15 cellular contexts compared by ENCODE assay signal in the genomic region with DNA sequence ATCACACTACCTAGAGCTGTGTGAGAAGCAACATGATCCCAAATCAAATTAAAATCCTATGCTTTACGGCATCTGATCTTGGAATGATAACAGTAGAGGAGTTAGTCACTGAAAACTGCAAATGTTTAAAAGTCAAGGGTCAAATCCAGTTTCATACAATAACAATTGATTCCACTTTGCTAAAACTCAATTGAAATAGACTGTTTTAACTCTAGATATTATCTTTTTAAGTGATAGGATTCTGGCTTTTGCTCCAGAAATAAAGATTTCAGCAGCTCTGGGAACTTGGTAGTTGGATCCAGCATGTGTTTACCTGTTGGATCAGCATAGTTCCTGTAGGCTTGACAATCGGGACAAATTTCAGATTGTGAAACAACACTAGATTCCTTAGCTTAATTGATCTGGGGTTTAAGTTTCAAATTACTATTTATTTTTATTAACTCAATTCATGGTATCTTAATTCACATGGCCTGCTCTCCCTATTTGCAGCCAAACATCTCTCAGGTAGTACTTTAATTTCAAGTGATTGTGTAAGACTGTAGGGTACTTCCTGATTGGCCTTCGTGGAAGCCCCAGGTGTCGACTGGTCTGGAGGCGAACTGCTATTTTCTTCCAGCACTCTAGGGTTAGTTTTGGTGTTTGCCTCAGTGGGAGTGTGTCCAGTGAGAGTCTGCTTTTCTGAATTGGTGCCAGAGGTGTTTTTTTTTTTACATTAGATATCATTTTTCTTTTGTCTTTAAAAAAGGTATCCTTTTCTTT. TPM values are rescaled to one million over a fixed set of nuclear protein-coding genes. Genes with fewer than 3 reads are reported as not detected.
A peak's percentile ranks its signal among the peaks of the same experiment; 100 is the strongest.
DNase-seq lines count a peak whose midpoint lies in the region; TF ChIP-seq lines count a peak whose summit lies in the region.
"Had no signal": no experiment of that assay in that cellular context is flagged by ENCODE, and none has a peak within 500 bp of the region (broad histone marks: within the 10 kb centered on the region; RNA-seq: fewer than 3 reads in every experiment).

No MANE protein-coding gene starts in this region.

- H3K27me3 Mint-ChIP-seq in H9 (ENCODE audit: low read depth): no peaks in the 10 kb centered on the region
- no peaks in the 10 kb centered on the region for H3K27me3 Mint-ChIP-seq in endodermal cell (ENCODE audit: insufficient read depth)
- H3K27me3 Mint-ChIP-seq: CD8-positive, alpha-beta memory T cell had no signal

- no peak overlapping the region for H3K27ac ChIP-seq in H9 (ENCODE audit: insufficient read length, low read depth, low read length)
- no peak overlapping the region for H3K27ac ChIP-seq in endodermal cell (ENCODE audit: low read depth, low read length)
- H3K27ac ChIP-seq in mesendoderm (ENCODE audit: low read depth, low read length): no peak overlapping the region
- no peak overlapping the region for H3K27ac ChIP-seq in uterus
- H3K27ac ChIP-seq: gastroesophageal sphincter, testis had no signal

- no peaks in the 10 kb centered on the region for H3K79me1 ChIP-seq in H9 (ENCODE audit: insufficient read depth, low read depth, low read length, poor library complexity, severe bottlenecking)
- H3K79me1 ChIP-seq in mesendoderm (ENCODE audit: low read length): no peaks in the 10 kb centered on the region

- H3K79me2 ChIP-seq in H9 (ENCODE audit: insufficient read depth, low read length) (no peaks in the 10 kb centered on the region), mesendoderm (ENCODE audit: control insufficient read depth, insufficient read depth, low read length) (no peaks in the 10 kb centered on the region)

- H3K36me3 ChIP-seq in endodermal cell (ENCODE audit: control insufficient read depth, insufficient read depth, low read length) (peaks cover 3% of the 10 kb centered on the region), mesendoderm (ENCODE audit: control insufficient read depth, insufficient read depth, low read length) (no peaks in the 10 kb centered on the region), uterus (no peaks in the 10 kb centered on the region)

- no peaks in the 10 kb centered on the region for H3K9me3 ChIP-seq in H9 (ENCODE audit: control insufficient read depth, low read depth, low read length)
- H3K9me3 ChIP-seq in endodermal cell (ENCODE audit: control insufficient read depth, low read length): no peaks in the 10 kb centered on the region
- H3K9me3 ChIP-seq in uterus: no peaks in the 10 kb centered on the region
- H3K9me3 ChIP-seq: gastroesophageal sphincter, testis had no signal

- H2AFZ ChIP-seq in H9 (ENCODE audit: low read length): no peak overlapping the region

- H3K27me3 ChIP-seq in H9 (ENCODE audit: insufficient read depth, low read length): no peaks in the 10 kb centered on the region
- no peaks in the 10 kb centered on the region for H3K27me3 ChIP-seq in endodermal cell (ENCODE audit: control insufficient read depth, insufficient read depth, low read length, poor library complexity, severe bottlenecking)
- H3K27me3 ChIP-seq in mesendoderm (ENCODE audit: insufficient read depth, low read length, poor library complexity): no peaks in the 10 kb centered on the region
- no peaks in the 10 kb centered on the region for H3K27me3 ChIP-seq in uterus
- H3K27me3 ChIP-seq: gastroesophageal sphincter, testis had no signal

- H3K27ac Mint-ChIP-seq in H9 (peak overlapping the region in 1 of 3 experiments; percentile 34; a peak in 1 of 7 replicates), endodermal cell (no peak overlapping the region)
- H3K27ac Mint-ChIP-seq: CD8-positive, alpha-beta memory T cell had no signal

- TF ChIP-seq POLR2A in uterus (IDR thresholded peaks at IDR 0.05): no peak

- H3K4me3 ChIP-seq in endodermal cell (ENCODE audit: low read length) (no peak overlapping the region), mesendoderm (ENCODE audit: low read length) (no peak overlapping the region), uterus (no peak overlapping the region)
- H3K4me3 ChIP-seq: gastroesophageal sphincter, skin epidermis, testis had no signal

- H3K9ac ChIP-seq in H9 (ENCODE audit: extremely low read depth, insufficient read length, low read length) (no peak overlapping the region), endodermal cell (ENCODE audit: extremely low read depth, low read length, poor library complexity, severe bottlenecking) (no peak overlapping the region), mesendoderm (ENCODE audit: low read length) (no peak overlapping the region)

- H2BK5ac ChIP-seq in H9 (ENCODE audit: insufficient read length, low read length) (no peak overlapping the region), mesendoderm (ENCODE audit: low read length) (no peak overlapping the region)

- H2BK20ac ChIP-seq in H9 (ENCODE audit: low read depth, low read length, poor library complexity, severe bottlenecking): no peak overlapping the region

- H2BK15ac ChIP-seq in H9 (ENCODE audit: low read depth, low read length) (no peak overlapping the region), mesendoderm (replicated peaks; ENCODE audit: low read depth) (no peak overlapping the region)

- no CpG with 5 or more reads among the region's 5 CpGs for WGBS in H9 (ENCODE audit: extremely low coverage, insufficient read length, low lambda C conversion rate)
- WGBS in endodermal cell (ENCODE audit: insufficient coverage in 1 of 2, insufficient read length in 1 of 2), 2 experiments: 68% methylated on average over 5 of the region's 5 CpGs; no CpG with 5 or more reads in 1 of the 2 experiments
- WGBS in mesendoderm (ENCODE audit: extremely low coverage, insufficient coverage, low lambda C conversion rate): no CpG with 5 or more reads among the region's 5 CpGs

- intact Hi-C loops in uterus (cut with DNase I; ENCODE audit: low total_unique reads): no loop called here

- H4K8ac ChIP-seq in H9 (replicated peaks; ENCODE audit: insufficient read length, low read depth, low read length) (no peak overlapping the region), mesendoderm (ENCODE audit: low read depth, low read length) (no peak overlapping the region)

- H3K14ac ChIP-seq in H9 (ENCODE audit: insufficient read depth, low read length): no peak overlapping the region

- no peaks in the 10 kb centered on the region for H3K9me3 Mint-ChIP-seq in H9
- no peaks in the 10 kb centered on the region for H3K9me3 Mint-ChIP-seq in endodermal cell
- H3K9me3 Mint-ChIP-seq: CD8-positive, alpha-beta memory T cell had no signal

- H3K56ac ChIP-seq in H9 (ENCODE audit: insufficient read length, low read depth, low read length): no peak overlapping the region
- H3K56ac ChIP-seq in mesendoderm (ENCODE audit: low read length): no peak overlapping the region

- H2BK120ac ChIP-seq in H9 (ENCODE audit: low read depth, low read length, poor library complexity, severe bottlenecking) (no peak overlapping the region), mesendoderm (ENCODE audit: low read depth, low read length) (no peak overlapping the region)

- H3K36me3 Mint-ChIP-seq in H9 (ENCODE audit: insufficient read depth in 1 of 3, low read depth in 3 of 3): peaks cover 0 to 4% (median 3%) of the 10 kb centered on the region in 3 experiments; a peak in 4 of 7 replicates
- H3K36me3 Mint-ChIP-seq in endodermal cell (ENCODE audit: low read depth): no peaks in the 10 kb centered on the region

- H2BK12ac ChIP-seq in H9 (ENCODE audit: insufficient read length, low read depth, low read length): no peak overlapping the region

- H3K4me1 ChIP-seq in H9 (ENCODE audit: insufficient read depth, low read length): no peaks in the 10 kb centered on the region
- peaks cover 5% of the 10 kb centered on the region for H3K4me1 ChIP-seq in endodermal cell (ENCODE audit: control insufficient read depth, insufficient read depth, low read length)
- H3K4me1 ChIP-seq in mesendoderm (ENCODE audit: control insufficient read depth, low read depth, low read length): no peaks in the 10 kb centered on the region
- no peaks in the 10 kb centered on the region for H3K4me1 ChIP-seq in uterus
- H3K4me1 ChIP-seq: testis had no signal

- H3K4me2 ChIP-seq in H9 (ENCODE audit: insufficient read depth, insufficient read length, low read length) (no peak overlapping the region), mesendoderm (ENCODE audit: low read length) (no peak overlapping the region)

- H2AK5ac ChIP-seq in H9 (ENCODE audit: insufficient read length, low read length): no peak overlapping the region
- no peak overlapping the region for H2AK5ac ChIP-seq in mesendoderm (ENCODE audit: low read length)

- H3T11ph ChIP-seq in H9 (ENCODE audit: low read length): no peak overlapping the region

- peaks cover 3 to 4% of the 10 kb centered on the region in 2 experiments; a peak in 3 of 4 replicates for H3K4me1 Mint-ChIP-seq in H9
- H3K4me1 Mint-ChIP-seq in endodermal cell: peaks cover 14% of the 10 kb centered on the region

- no peak overlapping the region for H4K5ac ChIP-seq in H9 (ENCODE audit: insufficient read length, low read depth, low read length)
- H4K5ac ChIP-seq in mesendoderm (ENCODE audit: low read length): no peak overlapping the region

- no peak overlapping the region for H3K18ac ChIP-seq in H9 (ENCODE audit: insufficient read length, low read depth, low read length)
- H3K18ac ChIP-seq in mesendoderm (ENCODE audit: low read length): no peak overlapping the region

- no peaks in the 10 kb centered on the region for H3K23me2 ChIP-seq in H9 (ENCODE audit: insufficient read length, low read depth, low read length, poor library complexity, severe bottlenecking)

- no peak overlapping the region for H3K23ac ChIP-seq in H9 (ENCODE audit: insufficient read length, low read depth, low read length)
- no peak overlapping the region for H3K23ac ChIP-seq in mesendoderm (ENCODE audit: low read length)

- H3K4me3 Mint-ChIP-seq in H9 (no peak overlapping the region), endodermal cell (no peak overlapping the region)
- H3K4me3 Mint-ChIP-seq: CD8-positive, alpha-beta memory T cell had no signal

- H4K91ac ChIP-seq in H9 (ENCODE audit: insufficient read length, low read depth, low read length): no peak overlapping the region

- DNase-seq in H9 (peak; percentile 48), NCI-H2196 (lab: John Stamatoyannopoulos, UW; ENCODE audit: unreplicated experiment) (peak; percentile 49), endodermal cell (peak; percentile 53), mesendoderm (peak; percentile 54), middle frontal gyrus (ENCODE audit: extremely low spot score, low spot score) (no peak), uterus (no peak), GM10266 (ENCODE audit: extremely low spot score) (no peak)
- DNase-seq in stimulated activated CD4-positive, alpha-beta T cell treated with anti-CD3 and anti-CD28 coated beads, Interleukin-4, amount 100 ng/mL, for 4 hours: no peak
- DNase-seq: amygdala; CD8-positive, alpha-beta memory T cell; left colon; NCI-H2227 treated with DMSO at 0.1 percent for 48 hours; testis had no signal

- TF ChIP-seq CTCF in H9 (conservative IDR thresholded peaks at IDR 0.05) (peak; percentile 33), endodermal cell (conservative IDR thresholded peaks at IDR 0.05) (peak; percentile 45), uterus (IDR thresholded peaks at IDR 0.05) (no peak), GM10266 (IDR thresholded peaks at IDR 0.05; ENCODE audit: control insufficient read depth, insufficient read depth, low read depth, missing control alignments) (no peak)

- no peaks in the 10 kb centered on the region for H4K20me1 ChIP-seq in H9 (ENCODE audit: control insufficient read depth, insufficient read depth, insufficient read length)

- H3K4ac ChIP-seq in H9 (ENCODE audit: low read depth, low read length) (no peak overlapping the region), mesendoderm (ENCODE audit: low read depth, low read length) (no peak overlapping the region)

RNA-seq across cellular contexts. Expression of a gene that starts 16.6 kb away (rescaled TPM):
- total RNA-seq in H9 (2021): 11.1 TPM in 2 replicates
- total RNA-seq in endodermal cell: 1 to 10 TPM; 5.9 to 6.6 TPM
- polyA plus RNA-seq in endodermal cell (2013, experiment 1 of 2): 4.8 TPM
- 4.6 TPM for polyA plus RNA-seq in endodermal cell (2013, experiment 2 of 2)
- polyA plus RNA-seq in mesendoderm (2013, experiment 1 of 2): 4.8 TPM
- polyA plus RNA-seq in mesendoderm (2013, experiment 2 of 2): 5.4 TPM
- 100 to 1,000 TPM in 1 of 4 donors, 10 to 100 TPM in 3; 10.2 to 119 (median 58.9) TPM for total RNA-seq in uterus

Comparison
In these comparisons a context has a peak if more than half of its experiments do, and no peak if none do; other contexts are left out.
1. DNase-seq: peak in H9 (single experiment), NCI-H2196 (single experiment), endodermal cell (single experiment) and mesendoderm (single experiment); none in middle frontal gyrus (single experiment), stimulated activated CD4-positive, alpha-beta T cell treated with anti-CD3 and anti-CD28 coated beads, Interleukin-4, amount 100 ng/mL, for 4 hours (0 of 2), uterus (0 of 2) and GM10266 (single experiment).
2. CTCF ChIP-seq: peak in H9 (single experiment) and endodermal cell (single experiment); none in uterus (0 of 4) and GM10266 (single experiment).